Comparison of ENCODE assay signal across 11 cellular contexts in genomic region chr5:160646033-160646432, GRCh38.
"Had no signal": no experiment of that assay in that cellular context is flagged by ENCODE, and none has a peak within 500 bp of the region (broad histone marks: within the 10 kb centered on the region; RNA-seq: fewer than 3 reads in every experiment).

No MANE protein-coding gene starts in this region.

- H3K4me1 ChIP-seq: HAP-1 had no signal

- H2AFZ ChIP-seq: GM23248, GM23338 had no signal

- H3K4me2 ChIP-seq: GM23338 had no signal

- H3K27ac Mint-ChIP-seq: GM23338, H9, HFFc6 had no signal

- H3K9ac ChIP-seq: GM23248 had no signal

- FAIRE-seq: H1, H54 had no signal

- H3K27ac ChIP-seq: GM23248 had no signal

- DNase-seq: GM23248, GOT3, H7, H9, HCEC 1CT, HFFc6 had no signal

- H3K4me1 Mint-ChIP-seq: GM23338 had no signal

- ATAC-seq: GM23338, HCT116 had no signal

- H3K9me3 ChIP-seq: HAP-1 had no signal

- H3K36me3 ChIP-seq: HAP-1 had no signal

- H3K4me3 Mint-ChIP-seq: GM23338, H9, HFFc6 had no signal

- H3K4me3 ChIP-seq: GM23248, GM23338, HAP-1 had no signal
